Comparison of ENCODE assay signal across 11 cellular contexts in the genomic region with DNA sequence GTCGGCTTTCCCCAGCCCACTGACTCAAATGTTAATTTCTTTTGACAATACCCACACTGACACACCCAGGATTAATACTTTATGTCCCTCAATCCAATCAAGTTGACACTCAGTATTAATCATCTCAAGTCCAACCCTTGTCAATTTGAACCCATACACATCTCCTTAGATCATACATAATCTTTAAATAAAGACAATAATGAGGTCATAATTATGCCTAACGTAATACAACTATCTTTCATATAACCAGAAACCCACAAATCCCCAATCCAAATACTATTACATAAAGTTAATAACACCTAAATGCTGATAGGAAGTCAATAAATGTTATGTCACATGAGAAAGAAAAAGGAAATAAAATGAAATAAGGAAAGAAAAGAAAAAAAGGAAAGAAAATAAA.
"Had no signal": no experiment of that assay in that cellular context is flagged by ENCODE, and none has a peak within 500 bp of the region (broad histone marks: within the 10 kb centered on the region; RNA-seq: fewer than 3 reads in every experiment).

No MANE protein-coding gene starts in this region.

- DNase-seq: GM23248, GOT3, H7, H9, HCEC 1CT, HFFc6 had no signal

- H3K4me3 ChIP-seq: GM23248, GM23338, HAP-1 had no signal

- H3K9me3 ChIP-seq: HAP-1 had no signal

- H2AFZ ChIP-seq: GM23248, GM23338 had no signal

- H3K36me3 ChIP-seq: HAP-1 had no signal

- FAIRE-seq: H1, H54 had no signal

- H3K27ac ChIP-seq: GM23248 had no signal

- H3K9ac ChIP-seq: GM23248 had no signal

- H3K4me2 ChIP-seq: GM23338 had no signal

- ATAC-seq: GM23338, HCT116 had no signal

- H3K4me1 ChIP-seq: HAP-1 had no signal
